Comparison of ENCODE assay signal across 1 cellular context in genomic region chr2:11831415-11831814, GRCh38.
TF ChIP-seq lines count a peak whose summit lies in the region.

No MANE protein-coding gene starts in this region.

TF ChIP-seq in K562, 482 proteins besides CTCF, POLR2A, EP300 and RAD21 (continued from another document):
- no peak for TF ChIP-seq TCF7L2 (IDR thresholded peaks at IDR 0.05; ENCODE audit: low read depth, low read length)
- TF ChIP-seq RFX5 (IDR thresholded peaks at IDR 0.05; ENCODE audit: low read depth, low read length): no peak
TF ChIP-seq in K562: peak in this region for 2.
